ENCODE assay signal across 14 cellular contexts in genomic region chr1:107460009-107460408, GRCh38.
DNase-seq lines count a peak whose midpoint lies in the region; ATAC-seq and TF ChIP-seq lines count a peak whose summit lies in the region.
"Had no signal": no experiment of that assay in that cellular context is flagged by ENCODE, and none has a peak within 500 bp of the region (broad histone marks: within the 10 kb centered on the region; RNA-seq: fewer than 3 reads in every experiment).

No MANE protein-coding gene starts in this region.

- H3K27ac ChIP-seq in coronary artery = no peak overlapping the region

- ATAC-seq in GM18502 (IDR thresholded peaks at IDR 0.05; ENCODE audit: poor library complexity, unreplicated experiment) (peak; percentile 73), GM21360 (IDR thresholded peaks at IDR 0.05; ENCODE audit: unreplicated experiment) (peak; percentile 81), HG02884 (IDR thresholded peaks at IDR 0.05; ENCODE audit: unreplicated experiment) (peak; percentile 84), HG03521 (IDR thresholded peaks at IDR 0.05; ENCODE audit: unreplicated experiment) (peak; percentile 75), GM21723 (IDR thresholded peaks at IDR 0.05; ENCODE audit: unreplicated experiment) (no peak)

- DNase-seq in NCI-H226 (no peak), coronary artery (ENCODE audit: low spot score) (no peak), NCI-H2029 (lab: John Stamatoyannopoulos, UW) (no peak)
- DNase-seq: activated CD4-positive, alpha-beta T cell treated with anti-CD3 and anti-CD28 coated beads, Interleukin-2, amount 10 ng/mL, durations not matched to agents 24 days and 14 days; caudate nucleus; DMS79; NCI-H2227 treated with DMSO at 0.1 percent for 48 hours; nucleus accumbens had no signal

- no peak overlapping the region for H3K4me3 ChIP-seq in coronary artery
- H3K4me3 ChIP-seq: lung had no signal

- TF ChIP-seq CTCF in coronary artery (IDR thresholded peaks at IDR 0.05) = no peak
